Comparison of ENCODE assay signal across 20 cellular contexts in genomic region chr17:53527473-53527872, GRCh38.
DNase-seq lines count a peak whose midpoint lies in the region; ATAC-seq, FAIRE-seq and TF ChIP-seq lines count a peak whose summit lies in the region.
"Had no signal": no experiment of that assay in that cellular context is flagged by ENCODE, and none has a peak within 500 bp of the region (broad histone marks: within the 10 kb centered on the region; RNA-seq: fewer than 3 reads in every experiment).

No MANE protein-coding gene starts in this region.

- H2BK20ac ChIP-seq in H1 (ENCODE audit: low read length): no peak overlapping the region

- H3K4me1 ChIP-seq in GM23338 (ENCODE audit: insufficient read depth) (no peaks in the 10 kb centered on the region; the same call in 1 of the 2 replicates), H1 (replicated peaks in 1 of 4; ENCODE audit: control insufficient read depth in 3 of 4, insufficient read depth in 4 of 4, low read length in 3 of 4) (peaks cover 0 to 3% (median 0%) of the 10 kb centered on the region in 4 experiments; a peak in 1 of 7 replicates)
- H3K4me1 ChIP-seq: BLaER1, Caco-2 had no signal

- no peaks in the 10 kb centered on the region for H3F3A ChIP-seq in GM23338 (replicated peaks; ENCODE audit: low read depth)

- no peak overlapping the region for H2AK5ac ChIP-seq in H1 (ENCODE audit: low read depth, low read length)

- H3K18ac ChIP-seq in H1 (ENCODE audit: extremely low read depth, low read length): no peak overlapping the region

- H2BK5ac ChIP-seq in H1 (ENCODE audit: low read depth, low read length): no peak overlapping the region

- no peak for ATAC-seq in GM23338
- ATAC-seq in GM21423 (IDR thresholded peaks at IDR 0.05; ENCODE audit: unreplicated experiment): no peak
- ATAC-seq: CD8-positive, alpha-beta T cell; HCT116 had no signal

- no peaks in the 10 kb centered on the region for H3K27me3 Mint-ChIP-seq in GM23338 (ENCODE audit: insufficient read depth, low read depth, poor library complexity)
- H3K27me3 Mint-ChIP-seq: B cell; CD4-positive, CD25-positive, alpha-beta regulatory T cell had no signal

- CTCF ChIA-PET in H1 (lab: Charles Lee; ENCODE audit: partially characterized antibody): no interaction called here

- TF ChIP-seq CTCF in GM23338 (conservative IDR thresholded peaks at IDR 0.05; ENCODE audit: low read depth in 2 of 2) (no peak), H1 (IDR thresholded peaks at IDR 0.05; ENCODE audit: control extremely low read depth in 1 of 3, insufficient read depth in 1 of 3, low read depth in 1 of 3, low read length in 3 of 3) (no peak)

- no peak overlapping the region for H4K5ac ChIP-seq in H1 (ENCODE audit: insufficient read length, low read depth, low read length)

- no peak overlapping the region for H3K4me3 ChIP-seq in GM23338
- H3K4me3 ChIP-seq in H1 (ENCODE audit: extremely low read depth in 1 of 4, insufficient read depth in 2 of 4, low read depth in 3 of 4, low read length in 4 of 4): no peak overlapping the region
- H3K4me3 ChIP-seq: BLaER1 had no signal

- peaks cover 2% of the 10 kb centered on the region; the same call in 2 of the 3 replicates for H3K36me3 Mint-ChIP-seq in GM23338 (ENCODE audit: low read depth)
- H3K36me3 Mint-ChIP-seq: CD4-positive, CD25-positive, alpha-beta regulatory T cell; CD8-positive, alpha-beta T cell had no signal

- H2BK120ac ChIP-seq in H1 (replicated peaks; ENCODE audit: low read depth, low read length): no peak overlapping the region

- no peak overlapping the region for H3K27ac ChIP-seq in GM23338 (ENCODE audit: low read depth)
- no peak overlapping the region for H3K27ac ChIP-seq in H1 (ENCODE audit: low read depth, low read length)
- H3K27ac ChIP-seq: BLaER1, C4-2B had no signal

- TF ChIP-seq POLR2A in H1 (IDR thresholded peaks at IDR 0.05; ENCODE audit: control extremely low read depth in 1 of 2, low read depth in 2 of 2, low read length in 2 of 2): no peak

- no peaks in the 10 kb centered on the region for H3K9me3 ChIP-seq in H1 (ENCODE audit: insufficient read depth in 2 of 2, low read depth in 1 of 2, low read length in 1 of 2)
- H3K9me3 ChIP-seq: BLaER1, Caco-2 had no signal

- no peak overlapping the region for H2BK12ac ChIP-seq in H1 (ENCODE audit: low read depth, low read length)

- H3K4me3 Mint-ChIP-seq in GM23338: no peak overlapping the region
- H3K4me3 Mint-ChIP-seq: B cell; CD4-positive, CD25-positive, alpha-beta regulatory T cell; CD8-positive, alpha-beta T cell; H9; HFFc6 had no signal

- TF ChIP-seq EP300 in H1 (IDR thresholded peaks at IDR 0.05; ENCODE audit: borderline replicate concordance in 1 of 2, low read depth in 2 of 2, low read length in 2 of 2): no peak

- no peak overlapping the region for H4K91ac ChIP-seq in H1 (replicated peaks; ENCODE audit: insufficient read length, low read length)

- no peak overlapping the region for H3K27ac Mint-ChIP-seq in GM23338
- H3K27ac Mint-ChIP-seq: B cell; CD4-positive, CD25-positive, alpha-beta regulatory T cell; CD8-positive, alpha-beta T cell; H9; HFFc6 had no signal

- no peak overlapping the region for H2BK15ac ChIP-seq in H1 (ENCODE audit: low read length)

- H3K9me3 Mint-ChIP-seq in GM23338: no peaks in the 10 kb centered on the region; the same call in 2 of the 3 replicates

- no peak overlapping the region for H3K4ac ChIP-seq in H1 (replicated peaks; ENCODE audit: insufficient read length, low read depth, low read length)

- H2AFZ ChIP-seq in GM23338 (no peak overlapping the region), H1 (ENCODE audit: low read length) (no peak overlapping the region)

- no peak overlapping the region for H3K14ac ChIP-seq in H1 (ENCODE audit: insufficient read length)

- H4K20me1 ChIP-seq in GM23338 (replicated peaks; ENCODE audit: insufficient read depth): no peaks in the 10 kb centered on the region
- H4K20me1 ChIP-seq in H1 (replicated peaks in 1 of 2; ENCODE audit: control insufficient read depth in 1 of 2, insufficient read depth in 2 of 2, low read length in 2 of 2): no peaks in the 10 kb centered on the region
- H4K20me1 ChIP-seq: BLaER1 had no signal

- H4K8ac ChIP-seq in H1 (ENCODE audit: extremely low read depth, insufficient read depth, low read length): no peak overlapping the region

- DNase-seq in GM23338 (ENCODE audit: low spot score) (no peak), LHCN-M2 (ENCODE audit: low read depth) (peak; percentile 4), H1 (ENCODE audit: low read depth in 1 of 2, low spot score in 2 of 2) (no peak), renal cortical epithelial cell (ENCODE audit: low read depth) (peak; percentile 19), NCI-H748 treated with DMSO at 0.1 percent for 48 hours (lab: John Stamatoyannopoulos, UW) (no peak), dedifferentiated amniotic fluid mesenchymal stem cell (ENCODE audit: extremely low spot score) (no peak)
- DNase-seq: Caco-2; CD4-positive, CD25-positive, alpha-beta regulatory T cell; CD8-positive, alpha-beta T cell; DMS153; DND-41; H9; HFFc6 had no signal

- no peak overlapping the region for H3K23ac ChIP-seq in H1 (ENCODE audit: insufficient read length)

- no peaks in the 10 kb centered on the region for H3K79me1 ChIP-seq in H1 (ENCODE audit: low read depth, low read length)

- no peaks in the 10 kb centered on the region for H3K23me2 ChIP-seq in H1 (ENCODE audit: low read depth, low read length)

- no peaks in the 10 kb centered on the region for H3K27me3 ChIP-seq in GM23338 (ENCODE audit: insufficient read depth)
- no peaks in the 10 kb centered on the region for H3K27me3 ChIP-seq in H1 (replicated peaks in 1 of 4; ENCODE audit: control insufficient read depth in 3 of 4, extremely low read depth in 1 of 4, insufficient read depth in 3 of 4, low read length in 3 of 4)
- H3K27me3 ChIP-seq: BLaER1 had no signal

- H3K4me1 Mint-ChIP-seq in GM23338: 0 out of 3 replicates have a peak, but pooled peaks cover 3% of the 10 kb centered on the region
- H3K4me1 Mint-ChIP-seq: B cell; CD4-positive, CD25-positive, alpha-beta regulatory T cell had no signal

- FAIRE-seq in H1 (lab: Jason Lieb, UNC): peak; percentile 28
- FAIRE-seq: GM12892, GM19239 had no signal

- no peak for TF ChIP-seq RAD21 in H1 (IDR thresholded peaks at IDR 0.05 in 1 of 2, conservative IDR thresholded peaks at IDR 0.05 in 1 of 2; ENCODE audit: low read depth in 2 of 2, low read length in 2 of 2)

- no peaks in the 10 kb centered on the region for H3K79me2 ChIP-seq in GM23338 (replicated peaks; ENCODE audit: insufficient read depth)
- H3K79me2 ChIP-seq in H1 (ENCODE audit: control insufficient read depth in 1 of 2, insufficient read depth in 2 of 2, low read length in 2 of 2): no peaks in the 10 kb centered on the region

- H3K9me2 ChIP-seq in GM23338 (ENCODE audit: insufficient read depth): no peaks in the 10 kb centered on the region

- no peak overlapping the region for H3K4me2 ChIP-seq in GM23338
- no peak overlapping the region for H3K4me2 ChIP-seq in H1 (ENCODE audit: insufficient read depth in 1 of 2, low read depth in 2 of 2, low read length in 2 of 2)
- H3K4me2 ChIP-seq: BLaER1 had no signal

- POLR2A ChIA-PET in H1 (lab: Charles Lee; ENCODE audit: partially characterized antibody): no interaction called here

- H3K56ac ChIP-seq in H1 (replicated peaks; ENCODE audit: insufficient read length, low read depth, low read length): no peak overlapping the region

- no peaks in the 10 kb centered on the region for H3K36me3 ChIP-seq in GM23338 (ENCODE audit: insufficient read depth)
- H3K36me3 ChIP-seq in H1 (ENCODE audit: control insufficient read depth in 2 of 4, insufficient read depth in 4 of 4, low read length in 3 of 4): no peaks in the 10 kb centered on the region
- H3K36me3 ChIP-seq: BLaER1 had no signal

- H3K9ac ChIP-seq in H1 (replicated peaks in 1 of 4; ENCODE audit: extremely low read depth in 1 of 4, low read depth in 3 of 4, low read length in 3 of 4): no peak overlapping the region
- H3K9ac ChIP-seq: BLaER1 had no signal

TF ChIP-seq in GM23338, 12 proteins besides CTCF, POLR2A, EP300 and RAD21 (continues in another document):
- TF ChIP-seq ETS1 (IDR thresholded peaks at IDR 0.05): no peak

TF ChIP-seq in H1, 55 proteins besides CTCF, POLR2A, EP300 and RAD21 (continues in another document):
- no peak for TF ChIP-seq MAFK (IDR thresholded peaks at IDR 0.05; ENCODE audit: low read depth, low read length)
- no peak for TF ChIP-seq CHD2 (IDR thresholded peaks at IDR 0.05; ENCODE audit: low read length)
- no peak for TF ChIP-seq USF2 (IDR thresholded peaks at IDR 0.05; ENCODE audit: low read length)

Comparison
In these comparisons a context has a peak if more than half of its experiments do, and no peak if none do; other contexts are left out.
1. DNase-seq: peak in LHCN-M2 (single experiment) and renal cortical epithelial cell (single experiment); none in GM23338 (single experiment), H1 (0 of 2), NCI-H748 treated with DMSO at 0.1 percent for 48 hours (single experiment) and dedifferentiated amniotic fluid mesenchymal stem cell (single experiment).